ENCODE assay signal across 1 cellular context in the genomic region with DNA sequence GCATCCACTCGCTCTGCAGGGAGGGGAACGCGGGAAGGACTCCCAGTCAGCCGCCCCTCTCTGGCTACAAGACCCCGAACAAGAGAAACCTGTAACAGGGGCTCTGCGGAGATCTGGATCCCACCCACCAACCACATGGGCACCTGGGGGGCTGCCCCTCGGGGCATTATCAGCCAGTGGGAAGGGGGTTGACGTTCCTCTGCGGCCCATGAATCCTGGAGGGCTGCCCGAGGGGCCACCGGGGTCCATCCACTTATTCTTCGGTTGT.
A peak's percentile ranks its signal among the peaks of the same experiment; 100 is the strongest.
TF ChIP-seq lines count a peak whose summit lies in the region.

No MANE protein-coding gene starts in this region.

TF ChIP-seq in H1, 55 proteins besides CTCF, POLR2A, EP300 and RAD21:
- peak; percentile 21 for TF ChIP-seq ASH2L (IDR thresholded peaks at IDR 0.05; ENCODE audit: low read length)
- TF ChIP-seq SAP30 (IDR thresholded peaks at IDR 0.05; ENCODE audit: insufficient read depth, insufficient replicate concordance, low read length): peak; percentile 20
- TF ChIP-seq TCF12 (IDR thresholded peaks at IDR 0.05; ENCODE audit: low read depth, low read length): no peak
- TF ChIP-seq SP4 (IDR thresholded peaks at IDR 0.05; ENCODE audit: low read length): no peak
- no peak for TF ChIP-seq RXRA (IDR thresholded peaks at IDR 0.05; ENCODE audit: insufficient read depth, low read depth, low read length)
TF ChIP-seq in H1: peak in this region for 2.
